19 cellular contexts compared by ENCODE assay signal in genomic region chr1:230744382-230744781, GRCh38. TPM values are rescaled to one million over a fixed set of nuclear protein-coding genes. Genes with fewer than 3 reads are reported as not detected.
DNase-seq lines count a peak whose midpoint lies in the region; ATAC-seq and TF ChIP-seq lines count a peak whose summit lies in the region.
"Had no signal": no experiment of that assay in that cellular context is flagged by ENCODE, and none has a peak within 500 bp of the region (broad histone marks: within the 10 kb centered on the region; RNA-seq: fewer than 3 reads in every experiment).

No MANE protein-coding gene starts in this region.

- CTCF ChIA-PET in MCF 10A (lab: Yijun Ruan, JAX), result interaction anchor here (0.6 to 1.4 kb wide), 2 partner anchors 8 to 130 kb away, joined by 4 read pairs; no protein-coding TSS in a partner anchor
- CTCF ChIA-PET in mammary epithelial cell (lab: Charles Lee; ENCODE audit: low non-redundant PET), result no interaction called here

- no peaks in the 10 kb centered on the region for H3K4me1 ChIP-seq in mammary epithelial cell (ENCODE audit: insufficient read depth, low read length)
- H3K4me1 ChIP-seq: esophagus muscularis mucosa had no signal

- no peaks in the 10 kb centered on the region for H3K36me3 Mint-ChIP-seq in MCF 10A (ENCODE audit: insufficient read depth, unreplicated experiment)
- no peaks in the 10 kb centered on the region for H3K36me3 Mint-ChIP-seq in brain
- H3K36me3 Mint-ChIP-seq in type B pancreatic cell, result no peaks in the 10 kb centered on the region

- H3K4me3 Mint-ChIP-seq in MCF 10A (ENCODE audit: unreplicated experiment), result no peak overlapping the region
- peak overlapping the region in 1 of 5 experiments; percentile 68 for H3K4me3 Mint-ChIP-seq in brain
- H3K4me3 Mint-ChIP-seq in type B pancreatic cell, result no peak overlapping the region
- H3K4me3 Mint-ChIP-seq: activated T-cell treated with anti-CD3 and anti-CD28 coated beads, Interleukin-2, amount 50 U/mL, for 4 hours; stimulated activated naive CD8-positive, alpha-beta T cell treated with anti-CD3 and anti-CD28 coated beads, Interleukin-15, amount 100 ng/mL, for 72 hours; T-helper 2 cell treated with Interferon-gamma antibody and Interleukin-4, amounts not matched to agents 5 μg/mL and 100 μg/mL, for 36 hours had no signal

- H3K9me3 ChIP-seq in mammary epithelial cell (replicated peaks; ENCODE audit: insufficient read depth, low read length), result no peaks in the 10 kb centered on the region
- H3K9me3 ChIP-seq: esophagus muscularis mucosa, spleen had no signal

- H3K9me3 Mint-ChIP-seq in MCF 10A (ENCODE audit: unreplicated experiment) (no peaks in the 10 kb centered on the region), brain (peaks cover 0 to 8% (median 0%) of the 10 kb centered on the region in 5 experiments), type B pancreatic cell (peaks cover 4% of the 10 kb centered on the region)
- H3K9me3 Mint-ChIP-seq: activated T-cell treated with anti-CD3 and anti-CD28 coated beads, Interleukin-2, amount 50 U/mL, for 4 hours; stimulated activated naive CD8-positive, alpha-beta T cell treated with anti-CD3 and anti-CD28 coated beads, Interleukin-15, amount 100 ng/mL, for 72 hours; T-helper 2 cell treated with Interferon-gamma antibody and Interleukin-4, amounts not matched to agents 5 μg/mL and 100 μg/mL, for 36 hours had no signal

- dilution Hi-C loops in mammary epithelial cell (cut with HindIII; ENCODE audit: low sequenced_read_pairs), result no loop called here

- no peak for ATAC-seq in GM19452 (IDR thresholded peaks at IDR 0.05; ENCODE audit: unreplicated experiment)
- ATAC-seq: activated T-cell treated with anti-CD3 and anti-CD28 coated beads, Interleukin-2, amount 50 U/mL, for 4 hours; stimulated activated naive CD8-positive, alpha-beta T cell treated with anti-CD3 and anti-CD28 coated beads, Interleukin-15, amount 100 ng/mL, for 72 hours had no signal

- H3K4me1 Mint-ChIP-seq in MCF 10A (ENCODE audit: insufficient read depth, unreplicated experiment), result no peaks in the 10 kb centered on the region
- peaks cover 52% of the 10 kb centered on the region for H3K4me1 Mint-ChIP-seq in brain
- peaks cover 42% of the 10 kb centered on the region for H3K4me1 Mint-ChIP-seq in type B pancreatic cell (ENCODE audit: unreplicated experiment)

- no peak overlapping the region for H3K4me3 ChIP-seq in mammary epithelial cell (replicated peaks in 1 of 3; ENCODE audit: insufficient read depth in 1 of 3, low read depth in 2 of 3, low read length in 3 of 3)
- H3K4me3 ChIP-seq: esophagus muscularis mucosa, spleen had no signal

- in situ Hi-C loops in mammary epithelial cell (cut with MboI; ENCODE audit: low sequenced_read_pairs in 2 of 2), result no loop called here

- intact Hi-C loops in MCF 10A (cut with micrococcal nuclease) (no loop called here), mammary epithelial cell (cut with micrococcal nuclease) (no loop called here)

- DNase-seq in MCF 10A (ENCODE audit: unreplicated experiment) (peak; percentile 19), mammary epithelial cell (no peak), type B pancreatic cell (ENCODE audit: extremely low spot score, unreplicated experiment) (no peak), UCSD-AML1 (lab: John Stamatoyannopoulos, UW; ENCODE audit: unreplicated experiment) (no peak)
- no peak for DNase-seq in activated CD8-positive, alpha-beta memory T cell treated with anti-CD3 and anti-CD28 coated beads for 24 hours
- DNase-seq: activated CD4-positive, alpha-beta T cell treated with anti-CD3 and anti-CD28 coated beads for 48 hours; activated T-cell treated with anti-CD3 and anti-CD28 coated beads, Interleukin-2, amount 50 U/mL, for 4 hours; cortex of kidney; DMS79; NCI-H2081 treated with DMSO at 0.1 percent for 48 hours; SHP77; spleen; stimulated activated naive CD8-positive, alpha-beta T cell treated with anti-CD3 and anti-CD28 coated beads, Interleukin-15, amount 100 ng/mL, for 72 hours had no signal

- H3K27me3 ChIP-seq in mammary epithelial cell (ENCODE audit: insufficient read depth, low read length) (no peaks in the 10 kb centered on the region), layer of hippocampus (ENCODE audit: control insufficient read depth, insufficient read depth, low read length) (no peaks in the 10 kb centered on the region)

- H3K27ac Mint-ChIP-seq in MCF 10A (ENCODE audit: low read depth, unreplicated experiment), result no peak overlapping the region
- peak overlapping the region; percentile 54 to 94 (median 88) for H3K27ac Mint-ChIP-seq in brain
- H3K27ac Mint-ChIP-seq in type B pancreatic cell, result peak overlapping the region; percentile 59
- H3K27ac Mint-ChIP-seq: T-helper 2 cell treated with Interferon-gamma antibody and Interleukin-4, amounts not matched to agents 5 μg/mL and 100 μg/mL, for 36 hours had no signal

- H3K36me3 ChIP-seq in mammary epithelial cell (ENCODE audit: insufficient read depth, low read length), result no peaks in the 10 kb centered on the region
- H3K36me3 ChIP-seq: esophagus muscularis mucosa, spleen had no signal

- no peak overlapping the region for H3K4me2 ChIP-seq in mammary epithelial cell (ENCODE audit: insufficient read depth, low read depth, low read length)

- H3K9ac ChIP-seq in mammary epithelial cell (ENCODE audit: insufficient read depth, low read length), result no peak overlapping the region

- POLR2A ChIA-PET in MCF 10A (lab: Yijun Ruan, JAX), result interaction anchor here (0.9 to 1.4 kb wide), 2 partner anchors 11 to 48 kb away, joined by 3 to 4 read pairs; no protein-coding TSS in a partner anchor

- BruUV-seq in MCF 10A (replicated peaks; lab: Mats Ljungman, UMichigan) (no TSS peak), mammary epithelial cell (replicated peaks; lab: Mats Ljungman, UMichigan) (no TSS peak)

- WGBS in mammary epithelial cell (ENCODE audit: low coverage, missing lambda C conversion rate), result 86% methylated on average over 4 of the region's 5 CpGs

- H3K27ac ChIP-seq in mammary epithelial cell (ENCODE audit: insufficient read depth, low read depth, low read length) (no peak overlapping the region), layer of hippocampus (ENCODE audit: low read depth, low read length) (peak overlapping the region; percentile 57)
- H3K27ac ChIP-seq: esophagus muscularis mucosa, spleen had no signal

- H3K27me3 Mint-ChIP-seq in MCF 10A (ENCODE audit: insufficient read depth, unreplicated experiment), result no peaks in the 10 kb centered on the region
- peaks cover 3% of the 10 kb centered on the region for H3K27me3 Mint-ChIP-seq in brain
- H3K27me3 Mint-ChIP-seq in type B pancreatic cell, result no peaks in the 10 kb centered on the region

- no peaks in the 10 kb centered on the region for H3K79me2 ChIP-seq in mammary epithelial cell (ENCODE audit: insufficient read depth, low read length)

- no peak overlapping the region for H2AFZ ChIP-seq in mammary epithelial cell (ENCODE audit: low read depth, low read length)

- H4K20me1 ChIP-seq in mammary epithelial cell (ENCODE audit: insufficient read depth, low read length), result no peaks in the 10 kb centered on the region

- TF ChIP-seq CTCF in MCF 10A (IDR thresholded peaks at IDR 0.05; ENCODE audit: unreplicated experiment), result no peak
- TF ChIP-seq CTCF in mammary epithelial cell (conservative IDR thresholded peaks at IDR 0.05 in 1 of 2, IDR thresholded peaks at IDR 0.05 in 1 of 2; ENCODE audit: extremely low read depth in 1 of 2, insufficient read depth in 1 of 2, low read depth in 1 of 2, low read length in 2 of 2), result no peak
- TF ChIP-seq CTCF in brain (conservative IDR thresholded peaks at IDR 0.05), result no peak
- TF ChIP-seq CTCF in type B pancreatic cell (conservative IDR thresholded peaks at IDR 0.05), result no peak

RNA-seq across cellular contexts. Expression of gene CAPN9, which starts 2.8 kb away (rescaled TPM):
- total RNA-seq in MCF 10A (2022) (not detected in 2 replicates), mammary epithelial cell (not detected), type B pancreatic cell (ENCODE audit: low replicate concordance) (0.72 and 1.1 TPM in 2 replicates)
- polyA plus RNA-seq in mammary epithelial cell (not detected), brain (ENCODE audit: insufficient read depth, low read depth, low replicate concordance) (2.0 TPM)
- polyA minus RNA-seq in mammary epithelial cell, result not detected
- total RNA-seq: activated T-cell treated with anti-CD3 and anti-CD28 coated beads, Interleukin-2, amount 50 U/mL, for 4 hours; esophagus muscularis mucosa; omental fat pad; spleen had no signal

RNA-seq across cellular contexts. Expression of gene AGT, which starts 30.5 kb away (rescaled TPM):
- total RNA-seq in MCF 10A (2022) (not detected in 2 replicates), mammary epithelial cell (under 1 TPM in 1 of 2 donors, not detected in 1; 0.17 TPM), type B pancreatic cell (ENCODE audit: low replicate concordance) (125 and 163 TPM in 2 replicates)
- polyA plus RNA-seq in mammary epithelial cell (not detected), brain (ENCODE audit: insufficient read depth, low read depth, low replicate concordance) (162 TPM)
- not detected for polyA minus RNA-seq in mammary epithelial cell

Comparison
In these comparisons a context has a peak if more than half of its experiments do, and no peak if none do; other contexts are left out.
1. RNA of gene AGT, which starts 30.5 kb away (total RNA-seq): 125 to 163 TPM in type B pancreatic cell; 0.17 TPM in mammary epithelial cell and not detected in MCF 10A; every median in the first group is over 100 times any median in the second.